In the genomic region with DNA sequence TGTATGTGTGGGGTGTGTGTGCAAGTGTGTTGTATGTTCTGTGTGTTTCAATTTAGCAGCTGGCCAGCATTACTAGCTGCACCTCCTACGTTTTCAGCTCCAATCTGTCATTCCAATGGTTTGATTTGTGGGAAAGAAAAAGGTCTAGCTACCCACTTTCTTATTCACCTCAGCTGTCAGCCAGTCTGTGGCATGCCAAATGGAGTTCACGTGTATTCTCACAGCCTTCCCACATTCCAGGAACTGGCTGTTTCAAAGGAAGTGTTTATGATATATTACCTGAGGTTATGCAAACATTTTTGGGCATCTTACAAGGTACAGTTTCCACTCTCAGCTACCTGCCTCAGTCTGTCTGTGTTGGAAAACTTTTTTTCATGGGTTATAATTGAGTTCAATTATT, we compare ENCODE assay signal across 19 cellular contexts.
DNase-seq lines count a peak whose midpoint lies in the region; ATAC-seq, FAIRE-seq and TF ChIP-seq lines count a peak whose summit lies in the region.
"Had no signal": no experiment of that assay in that cellular context is flagged by ENCODE, and none has a peak within 500 bp of the region (broad histone marks: within the 10 kb centered on the region; RNA-seq: fewer than 3 reads in every experiment).

No MANE protein-coding gene starts in this region.

- FAIRE-seq in pancreas (lab: Jason Lieb, UNC) = no peak
- FAIRE-seq: A549 had no signal

- H3K27ac ChIP-seq in VCaP (peak overlapping the region; percentile 49), foreskin keratinocyte (no peak overlapping the region), pancreas (no peak overlapping the region), aorta (ENCODE audit: low read depth in 1 of 2, low read length in 2 of 2) (no peak overlapping the region)
- H3K27ac ChIP-seq: A549, C4-2B had no signal

- no peaks in the 10 kb centered on the region for H3K9me3 ChIP-seq in mucosa of descending colon
- no peaks in the 10 kb centered on the region for H3K9me3 ChIP-seq in pancreas
- peaks cover 2% of the 10 kb centered on the region for H3K9me3 ChIP-seq in aorta (ENCODE audit: control insufficient read depth, low read length)
- H3K9me3 ChIP-seq: A549 had no signal

- H3K36me3 ChIP-seq in mucosa of descending colon (ENCODE audit: low read depth) = no peaks in the 10 kb centered on the region
- H3K36me3 ChIP-seq in pancreas = no peaks in the 10 kb centered on the region
- H3K36me3 ChIP-seq in aorta (ENCODE audit: control insufficient read depth in 1 of 2, insufficient read depth in 2 of 2, low read length in 1 of 2) = no peaks in the 10 kb centered on the region
- H3K36me3 ChIP-seq: MG63 had no signal

- no peak overlapping the region for H3K4me3 ChIP-seq in mucosa of descending colon
- H3K4me3 ChIP-seq in pancreas = no peak overlapping the region
- H3K4me3 ChIP-seq in aorta (ENCODE audit: low read length in 2 of 2) = no peak overlapping the region
- H3K4me3 ChIP-seq: A549, GM23338, MG63 had no signal

- intact Hi-C loops in mucosa of descending colon (cut with DNase I, micrococcal nuclease) = no loop called here
- intact Hi-C loops in pancreas (cut with DNase I) = no loop called here
- intact Hi-C loops in aorta (cut with DNase I) = no loop called here

- H3K27me3 ChIP-seq in foreskin keratinocyte (no peaks in the 10 kb centered on the region), pancreas (no peaks in the 10 kb centered on the region), aorta (ENCODE audit: control insufficient read depth in 1 of 2, insufficient read depth in 2 of 2, low read length in 1 of 2) (no peaks in the 10 kb centered on the region)
- H3K27me3 ChIP-seq: MG63 had no signal

- no peak for ATAC-seq in foreskin keratinocyte
- peak; percentile 16 for ATAC-seq in mucosa of descending colon
- no peak for ATAC-seq in pancreas
- ATAC-seq in aorta (ENCODE audit: low FRiP score) = no peak
- ATAC-seq: A549, GM23338 had no signal

- peaks cover 10% of the 10 kb centered on the region for H3K4me1 ChIP-seq in foreskin keratinocyte
- H3K4me1 ChIP-seq in mucosa of descending colon (ENCODE audit: low read depth) = no peaks in the 10 kb centered on the region
- H3K4me1 ChIP-seq in pancreas = no peaks in the 10 kb centered on the region
- no peaks in the 10 kb centered on the region for H3K4me1 ChIP-seq in aorta (ENCODE audit: control insufficient read depth in 1 of 2, insufficient read depth in 2 of 2, low read length in 2 of 2)

- DNase-seq in Ammon's horn (ENCODE audit: low spot score) (peak; percentile 16), foreskin keratinocyte (peak; percentile 27 to 68), mucosa of descending colon (no peak), pancreas (no peak), H4 (ENCODE audit: low spot score) (no peak), LoVo (ENCODE audit: low spot score) (no peak), aorta (no peak)
- DNase-seq: DMS153, HFFc6, KG1, MG63, NCI-H1092 treated with DMSO at 0.1 percent for 48 hours, NCI-H1694, NCI-H524 treated with DMSO at 0.1 percent for 48 hours, SHP77 treated with DMSO at 0.1 percent for 48 hours had no signal

- WGBS in pancreas, 2 donors = 11 to 21% methylated on average over 2 of the region's 2 CpGs
- WGBS in aorta, 2 donors = 33 to 35% methylated on average over 2 of the region's 2 CpGs

- no peak for TF ChIP-seq CTCF in VCaP (conservative IDR thresholded peaks at IDR 0.05)
- no peak for TF ChIP-seq CTCF in foreskin keratinocyte (conservative IDR thresholded peaks at IDR 0.05)
- TF ChIP-seq CTCF in mucosa of descending colon (IDR thresholded peaks at IDR 0.05) = no peak
- TF ChIP-seq CTCF in pancreas (IDR thresholded peaks at IDR 0.05) = no peak

Comparison
In these comparisons a context has a peak if more than half of its experiments do, and no peak if none do; other contexts are left out.
1. DNase-seq: peak in Ammon's horn (single experiment) and foreskin keratinocyte (2 of 2); none in mucosa of descending colon (0 of 3), pancreas (0 of 6), H4 (single experiment), LoVo (single experiment) and aorta (0 of 2).